ENCODE assay signal across 10 cellular contexts in genomic region chr6:31538805-31539400, GRCh38. TPM values are rescaled to one million over a fixed set of nuclear protein-coding genes. Genes with fewer than 3 reads are reported as not detected.
A peak's percentile ranks its signal among the peaks of the same experiment; 100 is the strongest.
DNase-seq lines count a peak whose midpoint lies in the region; ATAC-seq, FAIRE-seq and TF ChIP-seq lines count a peak whose summit lies in the region.
"Had no signal": no experiment of that assay in that cellular context is flagged by ENCODE, and none has a peak within 500 bp of the region (broad histone marks: within the 10 kb centered on the region; RNA-seq: fewer than 3 reads in every experiment).

No MANE protein-coding gene starts in this region.

- CTCF ChIA-PET in CD8-positive, alpha-beta memory T cell (lab: Charles Lee) = interaction anchor here (0.7 to 16.4 kb wide), 5 partner anchors 10 to 291 kb away, joined by 3 to 504 read pairs (median 3); partner anchors contain the start of gene NCR3

- no peak overlapping the region for H3K4me3 ChIP-seq in CD8-positive, alpha-beta memory T cell (ENCODE audit: low read length)
- H3K4me3 ChIP-seq in OCI-LY3 (ENCODE audit: low read length) = no peak overlapping the region
- H3K4me3 ChIP-seq in effector memory CD4-positive, alpha-beta T cell (ENCODE audit: insufficient read depth, low read depth, low read length, poor library complexity, severe bottlenecking) = no peak overlapping the region

- H3K4me3 Mint-ChIP-seq in CD8-positive, alpha-beta memory T cell = peak overlapping the region; percentile 96 to 99 (median 98)
- peak overlapping the region; percentile 100 for H3K4me3 Mint-ChIP-seq in nephron progenitor cell

- FAIRE-seq in HTR-8/SVneo (lab: Jason Lieb, UNC) = no peak

- H3K79me2 ChIP-seq in OCI-LY3 (ENCODE audit: low read length) = peaks cover 82% of the 10 kb centered on the region

- H3K36me3 ChIP-seq in CD8-positive, alpha-beta memory T cell (ENCODE audit: insufficient read depth, low read length) = peaks cover 47% of the 10 kb centered on the region
- H3K36me3 ChIP-seq in OCI-LY3 (replicated peaks; ENCODE audit: low read depth, low read length) = peaks cover 53% of the 10 kb centered on the region
- peaks cover 60% of the 10 kb centered on the region for H3K36me3 ChIP-seq in effector memory CD4-positive, alpha-beta T cell (ENCODE audit: control insufficient read depth, insufficient read depth, low read length)

- no peaks in the 10 kb centered on the region for H3K9me3 Mint-ChIP-seq in CD8-positive, alpha-beta memory T cell
- H3K9me3 Mint-ChIP-seq in nephron progenitor cell = no peaks in the 10 kb centered on the region

- H4K20me1 ChIP-seq in OCI-LY3 (ENCODE audit: insufficient read depth, low read length) = peaks cover 56% of the 10 kb centered on the region

- no peak for DNase-seq in CD8-positive, alpha-beta memory T cell
- DNase-seq in effector memory CD4-positive, alpha-beta T cell = no peak
- DNase-seq in nephron progenitor cell = no peak
- DNase-seq in KG1 (lab: John Stamatoyannopoulos, UW) = no peak
- no peak for DNase-seq in HTR-8/SVneo (ENCODE audit: insufficient read length, low spot score)
- DNase-seq in SKM-1 treated with dmso at 0.1 percent for 144 hours (lab: John Stamatoyannopoulos, UW; ENCODE audit: unreplicated experiment) = no peak
- DNase-seq: GF-D8, kidney glomerular epithelial cell had no signal

- no peak for ATAC-seq in HG03095 (IDR thresholded peaks at IDR 0.05; ENCODE audit: unreplicated experiment)

- H3K4me2 ChIP-seq in OCI-LY3 (ENCODE audit: low read length) = peak overlapping the region; percentile 88

- no peak for TF ChIP-seq CTCF in OCI-LY3 (IDR thresholded peaks at IDR 0.05; ENCODE audit: low read depth, low read length)
- no peak for TF ChIP-seq CTCF in nephron progenitor cell (IDR thresholded peaks at IDR 0.05)

- POLR2A ChIA-PET in CD8-positive, alpha-beta memory T cell (lab: Charles Lee) = interaction anchor here (0.5 to 3.6 kb wide), 2 partner anchors 40 to 44 kb away, joined by 8 to 28 read pairs; no protein-coding TSS in a partner anchor

- no peaks in the 10 kb centered on the region for H3K27me3 ChIP-seq in CD8-positive, alpha-beta memory T cell (ENCODE audit: insufficient read depth, low read length, poor library complexity, severe bottlenecking)
- H3K27me3 ChIP-seq in OCI-LY3 (ENCODE audit: low read depth, low read length) = no peaks in the 10 kb centered on the region
- H3K27me3 ChIP-seq in effector memory CD4-positive, alpha-beta T cell (replicated peaks; ENCODE audit: control insufficient read depth, insufficient read depth, low read length, poor library complexity, severe bottlenecking) = no peaks in the 10 kb centered on the region

- H3K27ac Mint-ChIP-seq in CD8-positive, alpha-beta memory T cell = peak overlapping the region; percentile 74 to 100 (median 99)
- peak overlapping the region; percentile 40 for H3K27ac Mint-ChIP-seq in nephron progenitor cell

- H3K36me3 Mint-ChIP-seq in CD8-positive, alpha-beta memory T cell = peaks cover 18 to 73% (median 36%) of the 10 kb centered on the region in 3 donors
- peaks cover 68% of the 10 kb centered on the region for H3K36me3 Mint-ChIP-seq in nephron progenitor cell (ENCODE audit: low read depth)

- no peak overlapping the region for H3K27ac ChIP-seq in CD8-positive, alpha-beta memory T cell (ENCODE audit: low read depth, low read length)
- no peak overlapping the region for H3K27ac ChIP-seq in OCI-LY3 (ENCODE audit: low read length)
- H3K27ac ChIP-seq in effector memory CD4-positive, alpha-beta T cell (ENCODE audit: insufficient read depth, low read length, poor library complexity, severe bottlenecking) = peak overlapping the region; percentile 93

- peaks cover 45% of the 10 kb centered on the region for H3K4me1 ChIP-seq in CD8-positive, alpha-beta memory T cell (ENCODE audit: insufficient read depth, low read length)
- H3K4me1 ChIP-seq in OCI-LY3 (ENCODE audit: low read length) = peaks cover 22% of the 10 kb centered on the region
- H3K4me1 ChIP-seq in effector memory CD4-positive, alpha-beta T cell (ENCODE audit: control insufficient read depth, insufficient read depth, low read length, poor library complexity, severe bottlenecking) = peaks cover 23% of the 10 kb centered on the region

- no peaks in the 10 kb centered on the region for H3K27me3 Mint-ChIP-seq in CD8-positive, alpha-beta memory T cell
- H3K27me3 Mint-ChIP-seq in nephron progenitor cell (ENCODE audit: low read depth, poor library complexity) = no peaks in the 10 kb centered on the region

- no peak overlapping the region for H2AFZ ChIP-seq in OCI-LY3 (ENCODE audit: low read depth, low read length)

- H3K9ac ChIP-seq in OCI-LY3 (ENCODE audit: low read length) = no peak overlapping the region

- H3K4me1 Mint-ChIP-seq in CD8-positive, alpha-beta memory T cell = peaks cover 59 to 76% (median 61%) of the 10 kb centered on the region in 3 donors
- H3K4me1 Mint-ChIP-seq in nephron progenitor cell = peaks cover 70% of the 10 kb centered on the region

- H3K9me3 ChIP-seq in CD8-positive, alpha-beta memory T cell (ENCODE audit: low read length) = no peaks in the 10 kb centered on the region
- no peaks in the 10 kb centered on the region for H3K9me3 ChIP-seq in OCI-LY3 (ENCODE audit: insufficient read depth, low read length)
- H3K9me3 ChIP-seq in effector memory CD4-positive, alpha-beta T cell (ENCODE audit: control insufficient read depth, low read length) = no peaks in the 10 kb centered on the region

RNA-seq across cellular contexts. Expression of gene DDX39B, which starts 2.9 kb away (rescaled TPM):
- 100 to 1,000 TPM; 643 to 658 TPM for total RNA-seq in CD8-positive, alpha-beta memory T cell
- polyA plus RNA-seq in CD8-positive, alpha-beta memory T cell = 85.7 TPM

RNA-seq across cellular contexts. Expression of gene ATP6V1G2, which starts 7.5 kb away (rescaled TPM):
- 1 to 10 TPM in 1 of 2 experiments, under 1 TPM in 1; 0.94 to 2.0 TPM for total RNA-seq in CD8-positive, alpha-beta memory T cell
- 1.4 TPM for polyA plus RNA-seq in CD8-positive, alpha-beta memory T cell

RNA-seq across cellular contexts. Expression of gene NFKBIL1, which starts 8.5 kb away (rescaled TPM):
- 10 to 100 TPM; 13.5 to 13.8 TPM for total RNA-seq in CD8-positive, alpha-beta memory T cell
- 6.9 TPM for polyA plus RNA-seq in CD8-positive, alpha-beta memory T cell

RNA-seq across cellular contexts. Expression of gene MCCD1, which starts 10.1 kb away (rescaled TPM):
- not detected for total RNA-seq in CD8-positive, alpha-beta memory T cell
- polyA plus RNA-seq in CD8-positive, alpha-beta memory T cell = not detected

RNA-seq across cellular contexts. Expression of gene LTA, which starts 33.2 kb away (rescaled TPM):
- 100 to 1,000 TPM; 839 to 854 TPM for total RNA-seq in CD8-positive, alpha-beta memory T cell
- polyA plus RNA-seq in CD8-positive, alpha-beta memory T cell = 23.3 TPM
